Comparison of ENCODE assay signal across 1 cellular context in the genomic region with DNA sequence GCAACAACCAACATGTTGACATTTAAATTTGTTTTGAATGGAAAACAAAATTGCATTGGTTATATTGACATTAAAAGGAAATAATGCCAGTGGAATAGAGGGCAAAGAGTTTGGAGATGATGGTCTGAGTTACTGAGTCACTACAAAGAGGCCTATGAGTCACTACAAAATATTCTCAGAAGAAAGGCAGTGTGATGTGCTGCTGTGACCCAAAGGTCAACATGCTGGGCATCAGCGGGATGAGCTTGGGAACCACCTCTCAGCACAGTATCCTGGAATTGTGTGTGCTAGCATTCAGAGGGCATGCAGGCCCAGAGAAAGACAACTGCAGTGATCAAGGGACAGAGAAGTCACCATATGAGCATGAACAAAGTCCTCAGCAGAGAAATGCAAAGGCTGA.
TF ChIP-seq lines count a peak whose summit lies in the region.

No MANE protein-coding gene starts in this region.

TF ChIP-seq in WTC11, 78 proteins besides CTCF, POLR2A, EP300 and RAD21 (continued from another document):
- TF ChIP-seq ZBTB21 (CRISPR knock-in tag; IDR thresholded peaks at IDR 0.05; ENCODE audit: borderline replicate concordance) = no peak
